8 cellular contexts compared by ENCODE assay signal in genomic region chr10:102133373-102134195, GRCh38. TPM values are rescaled to one million over a fixed set of nuclear protein-coding genes. Genes with fewer than 3 reads are reported as not detected.
DNase-seq lines count a peak whose midpoint lies in the region; ATAC-seq and TF ChIP-seq lines count a peak whose summit lies in the region.

No MANE protein-coding gene starts in this region.

- no peaks in the 10 kb centered on the region for H3K27me3 ChIP-seq in Panc1 (ENCODE audit: control insufficient read depth, insufficient read depth, low read length)
- no peaks in the 10 kb centered on the region for H3K27me3 ChIP-seq in neuronal stem cell (ENCODE audit: control insufficient read depth in 3 of 3, insufficient read depth in 3 of 3, low read depth in 1 of 3, low read length in 3 of 3)
- no peaks in the 10 kb centered on the region for H3K27me3 ChIP-seq in testis

- in situ Hi-C loops in Panc1 (cut with HindIII; ENCODE audit: low pct_unique_long_range_greater_than_20kb, low sequenced_read_pairs) = no loop called here

- H3K27ac ChIP-seq in Panc1 (ENCODE audit: low read length) (peak overlapping the region; percentile 96), neuronal stem cell (replicated peaks; ENCODE audit: low read length) (peak overlapping the region; percentile 50), testis (peak overlapping the region; percentile 89 to 90)

- peak overlapping the region; percentile 88 for H3K4me2 ChIP-seq in neuronal stem cell (ENCODE audit: insufficient read depth, low read length, poor library complexity, severe bottlenecking)

- H3K23ac ChIP-seq in neuronal stem cell (ENCODE audit: low read depth, low read length, poor library complexity) = peak overlapping the region; percentile 94

- TF ChIP-seq CTCF in Calu3 (IDR thresholded peaks at IDR 0.05; ENCODE audit: unreplicated experiment) (no peak), Panc1 (IDR thresholded peaks at IDR 0.05) (no peak), testis (IDR thresholded peaks at IDR 0.05) (no peak)

- peaks cover 24% of the 10 kb centered on the region for H3K36me3 Mint-ChIP-seq in Calu3 (ENCODE audit: insufficient read depth, unreplicated experiment)
- peaks cover 12% of the 10 kb centered on the region for H3K36me3 Mint-ChIP-seq in activated naive CD4-positive, alpha-beta T cell treated with anti-CD3 and anti-CD28 coated beads, Interleukin-2, amount 10 ng/mL, durations not matched to agents 7 days and 5 days

- peak overlapping the region; percentile 82 for H4K91ac ChIP-seq in neuronal stem cell (ENCODE audit: low read depth, low read length, poor library complexity)

- intact Hi-C loops in Calu3 (cut with micrococcal nuclease; ENCODE audit: unreplicated experiment) = loop anchor here (2.0 kb wide), 1 partner anchor 19 kb away; the partner anchor contains the start of gene NOLC1
- intact Hi-C loops in Panc1 (cut with micrococcal nuclease; ENCODE audit: unreplicated experiment) = no loop called here
- intact Hi-C loops in testis (cut with DNase I; ENCODE audit: low total_unique reads) = no loop called here

- peak overlapping the region; percentile 96 for H3K18ac ChIP-seq in neuronal stem cell (ENCODE audit: low read length)

- H2AK5ac ChIP-seq in neuronal stem cell (ENCODE audit: low read depth, low read length) = peak overlapping the region; percentile 76

- H3K27me3 Mint-ChIP-seq in Calu3 (ENCODE audit: unreplicated experiment) = no peaks in the 10 kb centered on the region
- peaks cover 3% of the 10 kb centered on the region for H3K27me3 Mint-ChIP-seq in activated naive CD4-positive, alpha-beta T cell treated with anti-CD3 and anti-CD28 coated beads, Interleukin-2, amount 10 ng/mL, durations not matched to agents 7 days and 5 days

- peak overlapping the region; percentile 70 for H2BK15ac ChIP-seq in neuronal stem cell (ENCODE audit: low read length)

- H2BK12ac ChIP-seq in neuronal stem cell (ENCODE audit: low read length) = no peak overlapping the region

- peak overlapping the region; percentile 99 for H3K27ac Mint-ChIP-seq in Calu3 (ENCODE audit: unreplicated experiment)
- peak overlapping the region; percentile 97 for H3K27ac Mint-ChIP-seq in activated naive CD4-positive, alpha-beta T cell treated with anti-CD3 and anti-CD28 coated beads, Interleukin-2, amount 10 ng/mL, durations not matched to agents 7 days and 5 days

- POLR2A ChIA-PET in Panc1 (lab: Charles Lee) = no interaction called here

- H3K36me3 ChIP-seq in Panc1 (ENCODE audit: control insufficient read depth, insufficient read depth, low read length) (peaks cover 14% of the 10 kb centered on the region), neuronal stem cell (replicated peaks in 1 of 2; ENCODE audit: control insufficient read depth in 2 of 2, insufficient read depth in 2 of 2, low read length in 2 of 2) (peaks cover 10 to 25% of the 10 kb centered on the region in 2 donors), testis (ENCODE audit: low read depth, missing control alignments) (no peaks in the 10 kb centered on the region)

- H3K4me1 ChIP-seq in Panc1 (ENCODE audit: control insufficient read depth, insufficient read depth, low read length) (peaks cover 32% of the 10 kb centered on the region), neuronal stem cell (ENCODE audit: control insufficient read depth in 2 of 2, insufficient read depth in 1 of 2, low read depth in 1 of 2, low read length in 2 of 2) (peaks cover 4 to 5% of the 10 kb centered on the region in 2 donors), testis (peaks cover 5% of the 10 kb centered on the region)

- no peak overlapping the region for H3K4ac ChIP-seq in neuronal stem cell (ENCODE audit: low read length)

- TF ChIP-seq POLR2A in testis (IDR thresholded peaks at IDR 0.05) = no peak

- WGBS in neuronal stem cell (ENCODE audit: extremely low coverage in 2 of 2, insufficient read length in 2 of 2, insufficient replicate concordance in 1 of 2), 2 donors = no CpG with 5 or more reads among the region's 48 CpGs
- WGBS in testis, 2 donors = 1% methylated on average over 29 to 42 of the region's 48 CpGs

- peak overlapping the region; percentile 98 for H3K4me3 Mint-ChIP-seq in Calu3 (ENCODE audit: low read depth, unreplicated experiment)
- H3K4me3 Mint-ChIP-seq in activated naive CD4-positive, alpha-beta T cell treated with anti-CD3 and anti-CD28 coated beads, Interleukin-2, amount 10 ng/mL, durations not matched to agents 7 days and 5 days = peak overlapping the region; percentile 94

- H2BK120ac ChIP-seq in neuronal stem cell (ENCODE audit: low read depth, low read length) = no peak overlapping the region

- peaks cover 7% of the 10 kb centered on the region for H3K79me1 ChIP-seq in neuronal stem cell (ENCODE audit: low read depth, low read length)

- ATAC-seq in HG02981 (IDR thresholded peaks at IDR 0.05; ENCODE audit: unreplicated experiment) (peak; percentile 23), Panc1 (peak; percentile 63), GM21529 (IDR thresholded peaks at IDR 0.05; ENCODE audit: unreplicated experiment) (no peak)

- peaks cover 18% of the 10 kb centered on the region for H3K4me1 Mint-ChIP-seq in Calu3 (ENCODE audit: low read depth, unreplicated experiment)
- peaks cover 38% of the 10 kb centered on the region for H3K4me1 Mint-ChIP-seq in activated naive CD4-positive, alpha-beta T cell treated with anti-CD3 and anti-CD28 coated beads, Interleukin-2, amount 10 ng/mL, durations not matched to agents 7 days and 5 days

- H3K9me3 Mint-ChIP-seq in Calu3 (ENCODE audit: low read depth, unreplicated experiment) = no peaks in the 10 kb centered on the region
- no peaks in the 10 kb centered on the region for H3K9me3 Mint-ChIP-seq in activated naive CD4-positive, alpha-beta T cell treated with anti-CD3 and anti-CD28 coated beads, Interleukin-2, amount 10 ng/mL, durations not matched to agents 7 days and 5 days

- TSS peak; percentile 91 for BruUV-seq in Calu3 (replicated peaks; lab: Mats Ljungman, UMichigan)
- no TSS peak for BruUV-seq in Panc1 (replicated peaks; lab: Mats Ljungman, UMichigan)

- no peak overlapping the region for H2BK5ac ChIP-seq in neuronal stem cell (ENCODE audit: low read length)

- DNase-seq in Calu3 (peak; percentile 69), Panc1 (ENCODE audit: low read depth, low spot score) (no peak), globus pallidus (ENCODE audit: low spot score) (peak; percentile 74), neuronal stem cell (ENCODE audit: low spot score) (peak; percentile 45), testis (peak; percentile 88)
- DNase-seq in activated naive CD4-positive, alpha-beta T cell treated with anti-CD3 and anti-CD28 coated beads, Interleukin-2, amount 10 ng/mL, durations not matched to agents 7 days and 5 days = peak; percentile 71

- H3K9me3 ChIP-seq in Panc1 (ENCODE audit: control insufficient read depth, insufficient read depth, low read depth, low read length) (no peaks in the 10 kb centered on the region), neuronal stem cell (replicated peaks in 1 of 2; ENCODE audit: control insufficient read depth in 2 of 2, insufficient read depth in 1 of 2, low read depth in 1 of 2, low read length in 2 of 2) (no peaks in the 10 kb centered on the region), testis (no peaks in the 10 kb centered on the region)

- peak overlapping the region; percentile 83 for H2AFZ ChIP-seq in neuronal stem cell (ENCODE audit: low read length)

- CTCF ChIA-PET in Calu3 (lab: Charles Lee) (no interaction called here), Panc1 (lab: Charles Lee) (no interaction called here)
- CTCF ChIA-PET in activated naive CD4-positive, alpha-beta T cell treated with anti-CD3 and anti-CD28 coated beads, Interleukin-2, amount 10 ng/mL, durations not matched to agents 7 days and 5 days (lab: Charles Lee) = no interaction called here

- H4K8ac ChIP-seq in neuronal stem cell (ENCODE audit: low read depth, low read length) = peak overlapping the region; percentile 89

- H3K4me3 ChIP-seq in Panc1 (ENCODE audit: low read depth in 2 of 2, low read length in 2 of 2) (peak overlapping the region; percentile 91 to 99), neuronal stem cell (ENCODE audit: low read length in 2 of 2) (peak overlapping the region; percentile 65 to 97), testis (peak overlapping the region; percentile 80 to 94)

- peak overlapping the region; percentile 97 for H3K9ac ChIP-seq in neuronal stem cell (ENCODE audit: low read depth, low read length, poor library complexity)

- H3K14ac ChIP-seq in neuronal stem cell (ENCODE audit: low read length) = peak overlapping the region; percentile 50

RNA-seq across cellular contexts. Expression of gene PPRC1, which starts 0.7 kb away (rescaled TPM):
- total RNA-seq in Calu3 (2022) = 43.9 and 49.3 TPM in 2 replicates
- total RNA-seq in Panc1 (2021; ENCODE audit: unreplicated experiment) = 87.9 TPM
- 58.1 TPM for polyA plus RNA-seq in Panc1 (2012; ENCODE audit: insufficient read length)
- 19.0 TPM for polyA plus RNA-seq in neuronal stem cell (2013, experiment 1 of 2)
- polyA plus RNA-seq in neuronal stem cell (2013, experiment 2 of 2) = 19.9 TPM
- 10 to 100 TPM; 38.7 to 49.1 TPM for total RNA-seq in testis
- polyA plus RNA-seq in testis (ENCODE audit: insufficient read depth, low read depth, low replicate concordance) = 27.0 TPM

RNA-seq across cellular contexts. Expression of gene LDB1, which starts 13.4 kb away (rescaled TPM):
- total RNA-seq in Calu3 (2022) = 25.8 and 27.5 TPM in 2 replicates
- total RNA-seq in Panc1 (2021; ENCODE audit: unreplicated experiment) = 87.6 TPM
- polyA plus RNA-seq in Panc1 (2012; ENCODE audit: insufficient read length) = 125 TPM
- 88.5 TPM for polyA plus RNA-seq in neuronal stem cell (2013, experiment 1 of 2)
- 86.1 TPM for polyA plus RNA-seq in neuronal stem cell (2013, experiment 2 of 2)
- total RNA-seq in testis = 10 to 100 TPM; 80.0 to 90.5 TPM
- polyA plus RNA-seq in testis (ENCODE audit: insufficient read depth, low read depth, low replicate concordance) = 64.2 TPM

RNA-seq across cellular contexts. Expression of gene NOLC1, which starts 18.6 kb away (rescaled TPM):
- 78.4 and 93.3 TPM in 2 replicates for total RNA-seq in Calu3 (2022)
- 182 TPM for total RNA-seq in Panc1 (2021; ENCODE audit: unreplicated experiment)
- 141 TPM for polyA plus RNA-seq in Panc1 (2012; ENCODE audit: insufficient read length)
- polyA plus RNA-seq in neuronal stem cell (2013, experiment 1 of 2) = 80.8 TPM
- polyA plus RNA-seq in neuronal stem cell (2013, experiment 2 of 2) = 80.1 TPM
- 10 to 100 TPM; 53.7 to 63.8 TPM for total RNA-seq in testis
- polyA plus RNA-seq in testis (ENCODE audit: insufficient read depth, low read depth, low replicate concordance) = 46.6 TPM
